In the genomic region with DNA sequence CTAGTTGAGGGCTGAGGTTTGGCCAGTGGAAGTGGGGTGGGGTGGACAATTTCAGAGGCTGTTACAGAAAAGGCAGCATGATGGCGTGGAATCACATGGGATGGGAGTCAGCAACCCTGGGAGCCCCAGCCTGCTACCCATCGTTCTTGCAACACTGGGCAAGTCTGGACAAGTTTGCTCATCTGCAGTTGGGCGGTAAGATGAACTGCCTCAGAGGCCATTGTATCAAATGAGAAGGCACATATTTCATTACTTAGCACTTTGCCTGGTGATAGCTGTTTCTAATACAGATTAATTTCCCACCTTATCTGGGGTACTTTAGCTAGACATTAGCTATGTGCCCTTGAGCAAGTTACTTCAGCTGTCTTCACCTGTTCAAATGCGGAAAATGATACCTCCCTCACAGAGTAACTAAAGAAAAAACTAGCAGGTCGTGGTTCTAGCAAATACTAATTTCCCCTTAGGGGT, we compare ENCODE assay signal across 1 cellular context.
A peak's percentile ranks its signal among the peaks of the same experiment; 100 is the strongest.
TF ChIP-seq lines count a peak whose summit lies in the region.

No MANE protein-coding gene starts in this region.

TF ChIP-seq in HEK293, 187 proteins besides CTCF, POLR2A, EP300 and RAD21 (continued from another document and continues in another):
- no peak; the same call in 1 of the 2 replicates for TF ChIP-seq ZSCAN23 (tag by site-specific recombination; IDR thresholded peaks at IDR 0.05)
- TF ChIP-seq ZNF341 (tag by site-specific recombination; IDR thresholded peaks at IDR 0.05; ENCODE audit: low read depth): peak; percentile 72
- no peak for TF ChIP-seq HOXC10 (CRISPR knock-in tag; IDR thresholded peaks at IDR 0.05)
- TF ChIP-seq SETDB1 (IDR thresholded peaks at IDR 0.05; ENCODE audit: insufficient read length, low read length): peak; percentile 51
- no peak for TF ChIP-seq ZNF221 (tag by site-specific recombination; IDR thresholded peaks at IDR 0.05; ENCODE audit: borderline replicate concordance)
- TF ChIP-seq ZNF600 (tag by site-specific recombination; IDR thresholded peaks at IDR 0.05): peak; percentile 68
- no peak for TF ChIP-seq ZNF48 (tag by site-specific recombination; IDR thresholded peaks at IDR 0.05)
- peak; percentile 71 for TF ChIP-seq ZNF324 (tag by site-specific recombination; IDR thresholded peaks at IDR 0.05)
- no peak for TF ChIP-seq ZNF521 (tag by site-specific recombination; IDR thresholded peaks at IDR 0.05)
- TF ChIP-seq KLF8 (tag by site-specific recombination; IDR thresholded peaks at IDR 0.05): peak; percentile 64
- no peak for TF ChIP-seq ZNF510 (tag by site-specific recombination; IDR thresholded peaks at IDR 0.05; ENCODE audit: insufficient replicate concordance)
- 0 out of 2 replicates have a peak, but pooled peaks have one; percentile 27 for TF ChIP-seq ZFHX2 (tag by site-specific recombination; conservative IDR thresholded peaks at IDR 0.05)
- TF ChIP-seq GLIS1 (tag by site-specific recombination; IDR thresholded peaks at IDR 0.05): peak; percentile 83; the same call in 1 of the 2 replicates
- no peak for TF ChIP-seq ZFP41 (tag by site-specific recombination; IDR thresholded peaks at IDR 0.05; ENCODE audit: borderline replicate concordance)
- TF ChIP-seq, protein P1, sequence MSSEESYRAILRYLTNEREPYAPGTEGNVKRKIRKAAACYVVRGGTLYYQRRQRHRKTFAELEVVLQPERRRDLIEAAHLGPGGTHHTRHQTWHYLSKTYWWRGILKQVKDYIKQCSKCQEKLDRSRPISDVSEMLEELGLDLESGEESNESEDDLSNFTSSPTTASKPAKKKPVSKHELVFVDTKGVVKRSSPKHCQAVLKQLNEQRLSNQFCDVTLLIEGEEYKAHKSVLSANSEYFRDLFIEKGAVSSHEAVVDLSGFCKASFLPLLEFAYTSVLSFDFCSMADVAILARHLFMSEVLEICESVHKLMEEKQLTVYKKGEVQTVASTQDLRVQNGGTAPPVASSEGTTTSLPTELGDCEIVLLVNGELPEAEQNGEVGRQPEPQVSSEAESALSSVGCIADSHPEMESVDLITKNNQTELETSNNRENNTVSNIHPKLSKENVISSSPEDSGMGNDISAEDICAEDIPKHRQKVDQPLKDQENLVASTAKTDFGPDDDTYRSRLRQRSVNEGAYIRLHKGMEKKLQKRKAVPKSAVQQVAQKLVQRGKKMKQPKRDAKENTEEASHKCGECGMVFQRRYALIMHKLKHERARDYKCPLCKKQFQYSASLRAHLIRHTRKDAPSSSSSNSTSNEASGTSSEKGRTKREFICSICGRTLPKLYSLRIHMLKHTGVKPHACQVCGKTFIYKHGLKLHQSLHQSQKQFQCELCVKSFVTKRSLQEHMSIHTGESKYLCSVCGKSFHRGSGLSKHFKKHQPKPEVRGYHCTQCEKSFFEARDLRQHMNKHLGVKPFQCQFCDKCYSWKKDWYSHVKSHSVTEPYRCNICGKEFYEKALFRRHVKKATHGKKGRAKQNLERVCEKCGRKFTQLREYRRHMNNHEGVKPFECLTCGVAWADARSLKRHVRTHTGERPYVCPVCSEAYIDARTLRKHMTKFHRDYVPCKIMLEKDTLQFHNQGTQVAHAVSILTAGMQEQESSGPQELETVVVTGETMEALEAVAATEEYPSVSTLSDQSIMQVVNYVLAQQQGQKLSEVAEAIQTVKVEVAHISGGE (tag by site-specific recombination; conservative IDR thresholded peaks at IDR 0.05; ENCODE audit: low read depth): no peak
- TF ChIP-seq, protein P2, sequence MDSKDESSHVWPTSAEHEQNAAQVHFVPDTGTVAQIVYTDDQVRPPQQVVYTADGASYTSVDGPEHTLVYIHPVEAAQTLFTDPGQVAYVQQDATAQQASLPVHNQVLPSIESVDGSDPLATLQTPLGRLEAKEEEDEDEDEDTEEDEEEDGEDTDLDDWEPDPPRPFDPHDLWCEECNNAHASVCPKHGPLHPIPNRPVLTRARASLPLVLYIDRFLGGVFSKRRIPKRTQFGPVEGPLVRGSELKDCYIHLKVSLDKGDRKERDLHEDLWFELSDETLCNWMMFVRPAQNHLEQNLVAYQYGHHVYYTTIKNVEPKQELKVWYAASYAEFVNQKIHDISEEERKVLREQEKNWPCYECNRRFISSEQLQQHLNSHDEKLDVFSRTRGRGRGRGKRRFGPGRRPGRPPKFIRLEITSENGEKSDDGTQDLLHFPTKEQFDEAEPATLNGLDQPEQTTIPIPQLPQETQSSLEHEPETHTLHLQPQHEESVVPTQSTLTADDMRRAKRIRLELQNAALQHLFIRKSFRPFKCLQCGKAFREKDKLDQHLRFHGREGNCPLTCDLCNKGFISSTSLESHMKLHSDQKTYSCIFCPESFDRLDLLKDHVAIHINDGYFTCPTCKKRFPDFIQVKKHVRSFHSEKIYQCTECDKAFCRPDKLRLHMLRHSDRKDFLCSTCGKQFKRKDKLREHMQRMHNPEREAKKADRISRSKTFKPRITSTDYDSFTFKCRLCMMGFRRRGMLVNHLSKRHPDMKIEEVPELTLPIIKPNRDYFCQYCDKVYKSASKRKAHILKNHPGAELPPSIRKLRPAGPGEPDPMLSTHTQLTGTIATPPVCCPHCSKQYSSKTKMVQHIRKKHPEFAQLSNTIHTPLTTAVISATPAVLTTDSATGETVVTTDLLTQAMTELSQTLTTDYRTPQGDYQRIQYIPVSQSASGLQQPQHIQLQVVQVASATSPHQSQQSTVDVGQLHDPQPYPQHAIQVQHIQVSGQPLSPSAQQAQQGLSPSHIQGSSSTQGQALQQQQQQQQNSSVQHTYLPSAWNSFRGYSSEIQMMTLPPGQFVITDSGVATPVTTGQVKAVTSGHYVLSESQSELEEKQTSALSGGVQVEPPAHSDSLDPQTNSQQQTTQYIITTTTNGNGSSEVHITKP (tag by site-specific recombination; IDR thresholded peaks at IDR 0.05): peak; percentile 80
- no peak for TF ChIP-seq RBAK (tag by site-specific recombination; IDR thresholded peaks at IDR 0.05)
- no peak for TF ChIP-seq ZNF571 (tag by site-specific recombination; IDR thresholded peaks at IDR 0.05)
- TF ChIP-seq ZNF16 (tag by site-specific recombination; IDR thresholded peaks at IDR 0.05; ENCODE audit: low read depth): no peak
- TF ChIP-seq, protein P3, sequence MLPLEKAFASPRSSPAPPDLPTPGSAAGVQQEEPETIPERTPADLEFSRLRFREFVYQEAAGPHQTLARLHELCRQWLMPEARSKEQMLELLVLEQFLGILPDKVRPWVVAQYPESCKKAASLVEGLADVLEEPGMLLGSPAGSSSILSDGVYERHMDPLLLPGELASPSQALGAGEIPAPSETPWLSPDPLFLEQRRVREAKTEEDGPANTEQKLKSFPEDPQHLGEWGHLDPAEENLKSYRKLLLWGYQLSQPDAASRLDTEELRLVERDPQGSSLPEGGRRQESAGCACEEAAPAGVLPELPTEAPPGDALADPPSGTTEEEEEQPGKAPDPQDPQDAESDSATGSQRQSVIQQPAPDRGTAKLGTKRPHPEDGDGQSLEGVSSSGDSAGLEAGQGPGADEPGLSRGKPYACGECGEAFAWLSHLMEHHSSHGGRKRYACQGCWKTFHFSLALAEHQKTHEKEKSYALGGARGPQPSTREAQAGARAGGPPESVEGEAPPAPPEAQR (tag by site-specific recombination; IDR thresholded peaks at IDR 0.05): no peak
- 0 out of 2 replicates have a peak, but pooled peaks have one; percentile 38 for TF ChIP-seq ZNF2 (tag by site-specific recombination; IDR thresholded peaks at IDR 0.05)
- peak; percentile 68; the same call in 1 of the 2 replicates for TF ChIP-seq SCRT2 (tag by site-specific recombination; IDR thresholded peaks at IDR 0.05)
- no peak for TF ChIP-seq ZNF274 (IDR thresholded peaks at IDR 0.05; ENCODE audit: low read length)
- TF ChIP-seq ZNF274 (tag by site-specific recombination; IDR thresholded peaks at IDR 0.05; ENCODE audit: borderline replicate concordance): no peak
- no peak for TF ChIP-seq HOXA7 (CRISPR knock-in tag; IDR thresholded peaks at IDR 0.05; ENCODE audit: borderline replicate concordance)
- TF ChIP-seq HOXD13 (CRISPR knock-in tag; IDR thresholded peaks at IDR 0.05; ENCODE audit: borderline replicate concordance): no peak
- TF ChIP-seq ZNF114 (tag by site-specific recombination; IDR thresholded peaks at IDR 0.05): no peak
- TF ChIP-seq ZIC2 (tag by site-specific recombination; IDR thresholded peaks at IDR 0.05): peak; percentile 35; the same call in 1 of the 2 replicates
- TF ChIP-seq ZNF184 (tag by site-specific recombination; IDR thresholded peaks at IDR 0.05): no peak
- TF ChIP-seq IKZF3 (tag by site-specific recombination; IDR thresholded peaks at IDR 0.05): peak; percentile 32
- no peak for TF ChIP-seq ZNF654 (tag by site-specific recombination; IDR thresholded peaks at IDR 0.05; ENCODE audit: low read depth)
- no peak for TF ChIP-seq ZNF416 (tag by site-specific recombination; IDR thresholded peaks at IDR 0.05)
- TF ChIP-seq ZNF155 (tag by site-specific recombination; IDR thresholded peaks at IDR 0.05): no peak
- TF ChIP-seq, protein P4, sequence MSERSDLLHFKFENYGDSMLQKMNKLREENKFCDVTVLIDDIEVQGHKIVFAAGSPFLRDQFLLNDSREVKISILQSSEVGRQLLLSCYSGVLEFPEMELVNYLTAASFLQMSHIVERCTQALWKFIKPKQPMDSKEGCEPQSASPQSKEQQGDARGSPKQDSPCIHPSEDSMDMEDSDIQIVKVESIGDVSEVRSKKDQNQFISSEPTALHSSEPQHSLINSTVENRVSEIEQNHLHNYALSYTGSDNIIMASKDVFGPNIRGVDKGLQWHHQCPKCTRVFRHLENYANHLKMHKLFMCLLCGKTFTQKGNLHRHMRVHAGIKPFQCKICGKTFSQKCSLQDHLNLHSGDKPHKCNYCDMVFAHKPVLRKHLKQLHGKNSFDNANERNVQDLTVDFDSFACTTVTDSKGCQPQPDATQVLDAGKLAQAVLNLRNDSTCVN (tag by site-specific recombination; optimal IDR thresholded peaks at IDR 0.05): no peak
- TF ChIP-seq ZNF76 (tag by site-specific recombination; IDR thresholded peaks at IDR 0.05; ENCODE audit: borderline replicate concordance, low read depth): peak; percentile 58; the same call in 1 of the 2 replicates
- TF ChIP-seq REPIN1 (tag by site-specific recombination; IDR thresholded peaks at IDR 0.05; ENCODE audit: low read depth): no peak
- no peak for TF ChIP-seq ZNF292 (tag by site-specific recombination; IDR thresholded peaks at IDR 0.05; ENCODE audit: borderline replicate concordance, low read depth)
- no peak for TF ChIP-seq ZNF830 (tag by site-specific recombination; IDR thresholded peaks at IDR 0.05; ENCODE audit: low read depth)
- TF ChIP-seq, protein P5, sequence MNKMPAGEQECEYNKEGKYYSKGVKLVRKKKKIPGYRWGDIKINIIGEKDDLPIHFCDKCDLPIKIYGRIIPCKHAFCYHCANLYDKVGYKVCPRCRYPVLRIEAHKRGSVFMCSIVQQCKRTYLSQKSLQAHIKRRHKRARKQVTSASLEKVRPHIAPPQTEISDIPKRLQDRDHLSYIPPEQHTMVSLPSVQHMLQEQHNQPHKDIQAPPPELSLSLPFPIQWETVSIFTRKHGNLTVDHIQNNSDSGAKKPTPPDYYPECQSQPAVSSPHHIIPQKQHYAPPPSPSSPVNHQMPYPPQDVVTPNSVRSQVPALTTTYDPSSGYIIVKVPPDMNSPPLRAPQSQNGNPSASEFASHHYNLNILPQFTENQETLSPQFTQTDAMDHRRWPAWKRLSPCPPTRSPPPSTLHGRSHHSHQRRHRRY (tag by site-specific recombination; IDR thresholded peaks at IDR 0.05): no peak
- TF ChIP-seq, protein P6, sequence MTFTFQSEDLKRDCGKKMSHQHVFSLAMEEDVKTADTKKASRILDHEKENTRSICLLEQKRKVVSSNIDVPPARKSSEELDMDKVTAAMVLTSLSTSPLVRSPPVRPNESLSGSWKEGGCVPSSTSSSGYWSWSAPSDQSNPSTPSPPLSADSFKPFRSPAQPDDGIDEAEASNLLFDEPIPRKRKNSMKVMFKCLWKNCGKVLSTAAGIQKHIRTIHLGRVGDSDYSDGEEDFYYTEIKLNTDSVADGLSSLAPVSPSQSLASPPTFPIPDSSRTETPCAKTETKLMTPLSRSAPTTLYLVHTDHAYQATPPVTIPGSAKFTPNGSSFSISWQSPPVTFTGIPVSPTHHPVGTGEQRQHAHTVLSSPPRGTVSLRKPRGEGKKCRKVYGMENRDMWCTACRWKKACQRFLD (tag by site-specific recombination; IDR thresholded peaks at IDR 0.05): no peak
- no peak for TF ChIP-seq MZF1 (tag by site-specific recombination; IDR thresholded peaks at IDR 0.05; ENCODE audit: borderline replicate concordance)
- no peak for TF ChIP-seq ZNF701 (tag by site-specific recombination; IDR thresholded peaks at IDR 0.05)
- TF ChIP-seq, protein P7, sequence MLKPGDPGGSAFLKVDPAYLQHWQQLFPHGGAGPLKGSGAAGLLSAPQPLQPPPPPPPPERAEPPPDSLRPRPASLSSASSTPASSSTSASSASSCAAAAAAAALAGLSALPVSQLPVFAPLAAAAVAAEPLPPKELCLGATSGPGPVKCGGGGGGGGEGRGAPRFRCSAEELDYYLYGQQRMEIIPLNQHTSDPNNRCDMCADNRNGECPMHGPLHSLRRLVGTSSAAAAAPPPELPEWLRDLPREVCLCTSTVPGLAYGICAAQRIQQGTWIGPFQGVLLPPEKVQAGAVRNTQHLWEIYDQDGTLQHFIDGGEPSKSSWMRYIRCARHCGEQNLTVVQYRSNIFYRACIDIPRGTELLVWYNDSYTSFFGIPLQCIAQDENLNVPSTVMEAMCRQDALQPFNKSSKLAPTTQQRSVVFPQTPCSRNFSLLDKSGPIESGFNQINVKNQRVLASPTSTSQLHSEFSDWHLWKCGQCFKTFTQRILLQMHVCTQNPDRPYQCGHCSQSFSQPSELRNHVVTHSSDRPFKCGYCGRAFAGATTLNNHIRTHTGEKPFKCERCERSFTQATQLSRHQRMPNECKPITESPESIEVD (tag by site-specific recombination; IDR thresholded peaks at IDR 0.05): no peak; the same call in 1 of the 2 replicates
- TF ChIP-seq, protein P8, sequence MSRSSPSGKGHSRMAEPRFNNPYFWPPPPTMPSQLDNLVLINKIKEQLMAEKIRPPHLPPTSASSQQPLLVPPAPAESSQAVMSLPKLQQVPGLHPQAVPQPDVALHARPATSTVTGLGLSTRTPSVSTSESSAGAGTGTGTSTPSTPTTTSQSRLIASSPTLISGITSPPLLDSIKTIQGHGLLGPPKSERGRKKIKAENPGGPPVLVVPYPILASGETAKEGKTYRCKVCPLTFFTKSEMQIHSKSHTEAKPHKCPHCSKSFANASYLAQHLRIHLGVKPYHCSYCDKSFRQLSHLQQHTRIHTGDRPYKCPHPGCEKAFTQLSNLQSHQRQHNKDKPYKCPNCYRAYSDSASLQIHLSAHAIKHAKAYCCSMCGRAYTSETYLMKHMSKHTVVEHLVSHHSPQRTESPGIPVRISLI (tag by site-specific recombination; IDR thresholded peaks at IDR 0.05): peak; percentile 87
- TF ChIP-seq, protein P9, sequence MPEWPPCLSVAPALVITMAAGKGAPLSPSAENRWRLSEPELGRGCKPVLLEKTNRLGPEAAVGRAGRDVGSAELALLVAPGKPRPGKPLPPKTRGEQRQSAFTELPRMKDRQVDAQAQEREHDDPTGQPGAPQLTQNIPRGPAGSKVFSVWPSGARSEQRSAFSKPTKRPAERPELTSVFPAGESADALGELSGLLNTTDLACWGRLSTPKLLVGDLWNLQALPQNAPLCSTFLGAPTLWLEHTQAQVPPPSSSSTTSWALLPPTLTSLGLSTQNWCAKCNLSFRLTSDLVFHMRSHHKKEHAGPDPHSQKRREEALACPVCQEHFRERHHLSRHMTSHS (tag by site-specific recombination; IDR thresholded peaks at IDR 0.05): no peak
- TF ChIP-seq, protein P10, sequence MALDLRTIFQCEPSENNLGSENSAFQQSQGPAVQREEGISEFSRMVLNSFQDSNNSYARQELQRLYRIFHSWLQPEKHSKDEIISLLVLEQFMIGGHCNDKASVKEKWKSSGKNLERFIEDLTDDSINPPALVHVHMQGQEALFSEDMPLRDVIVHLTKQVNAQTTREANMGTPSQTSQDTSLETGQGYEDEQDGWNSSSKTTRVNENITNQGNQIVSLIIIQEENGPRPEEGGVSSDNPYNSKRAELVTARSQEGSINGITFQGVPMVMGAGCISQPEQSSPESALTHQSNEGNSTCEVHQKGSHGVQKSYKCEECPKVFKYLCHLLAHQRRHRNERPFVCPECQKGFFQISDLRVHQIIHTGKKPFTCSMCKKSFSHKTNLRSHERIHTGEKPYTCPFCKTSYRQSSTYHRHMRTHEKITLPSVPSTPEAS (tag by site-specific recombination; IDR thresholded peaks at IDR 0.05): no peak
